Comparison of ENCODE assay signal across 20 cellular contexts in the genomic region with DNA sequence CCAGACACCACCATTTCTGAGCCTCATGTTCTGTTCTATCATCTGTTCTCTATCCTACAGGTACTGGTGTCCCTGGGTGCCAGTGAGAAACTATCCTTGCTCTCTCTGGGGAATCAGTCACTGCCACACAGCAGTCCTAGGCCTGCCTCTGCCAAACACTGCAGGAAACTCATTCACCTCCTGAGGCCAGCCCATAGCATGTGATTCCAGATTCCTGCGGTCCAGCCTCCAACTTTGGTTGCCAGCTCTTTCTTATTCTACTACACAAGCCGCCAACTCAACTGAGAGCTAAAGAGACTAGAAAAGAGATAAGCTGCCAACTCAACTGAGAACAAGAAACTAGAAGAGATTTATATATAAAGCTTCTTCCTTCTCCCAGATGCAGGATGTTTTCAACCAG.
"Had no signal": no experiment of that assay in that cellular context is flagged by ENCODE, and none has a peak within 500 bp of the region (broad histone marks: within the 10 kb centered on the region; RNA-seq: fewer than 3 reads in every experiment).

No MANE protein-coding gene starts in this region.

- H3K4me1 ChIP-seq: body of pancreas, right lobe of liver, stomach, suprapubic skin, tibial nerve had no signal

- H3K27me3 ChIP-seq: body of pancreas, right lobe of liver, stomach, suprapubic skin, tibial nerve had no signal

- H3K9me3 ChIP-seq: body of pancreas, right lobe of liver, stomach, suprapubic skin, tibial nerve had no signal

- H3K27me3 Mint-ChIP-seq: activated B cell treated with CpG ODN at 0.5 μM for 24 hours; activated CD4-positive, alpha-beta memory T cell treated with anti-CD3 and anti-CD28 coated beads for 36 hours had no signal

- H3K27ac Mint-ChIP-seq: activated B cell treated with CpG ODN at 0.5 μM for 24 hours; activated CD4-positive, alpha-beta memory T cell treated with anti-CD3 and anti-CD28 coated beads for 36 hours; T-helper 17 cell had no signal

- H3K4me3 ChIP-seq: body of pancreas, right lobe of liver, skin epidermis, stomach, suprapubic skin, tibial nerve had no signal

- H3K27ac ChIP-seq: body of pancreas, epithelial cell of prostate, right lobe of liver, stomach, suprapubic skin, tibial nerve had no signal

- H3K9me3 Mint-ChIP-seq: activated B cell treated with CpG ODN at 0.5 μM for 24 hours; activated CD4-positive, alpha-beta memory T cell treated with anti-CD3 and anti-CD28 coated beads for 36 hours; activated naive CD4-positive, alpha-beta T cell treated with anti-CD3 and anti-CD28 coated beads, Interleukin-2, amount 50 U/mL, for 72 hours had no signal

- H3K4me1 Mint-ChIP-seq: activated B cell treated with CpG ODN at 0.5 μM for 24 hours had no signal

- H3K4me3 Mint-ChIP-seq: activated B cell treated with CpG ODN at 0.5 μM for 24 hours; activated CD4-positive, alpha-beta memory T cell treated with anti-CD3 and anti-CD28 coated beads for 36 hours; T-helper 17 cell had no signal

- H3K36me3 Mint-ChIP-seq: activated naive CD4-positive, alpha-beta T cell treated with anti-CD3 and anti-CD28 coated beads, Interleukin-2, amount 50 U/mL, for 72 hours had no signal

- DNase-seq: activated B cell treated with CpG ODN at 0.5 μM for 24 hours; activated CD4-positive, alpha-beta memory T cell treated with anti-CD3 and anti-CD28 coated beads for 36 hours; activated CD4-positive, alpha-beta T cell treated with anti-CD3 and anti-CD28 coated beads for 4 hours; activated gamma-delta T cell treated with Interleukin-2 at 50 U/mL for 16 hours; activated T-cell treated with anti-CD3 and anti-CD28 coated beads for 4 hours; body of pancreas; foreskin fibroblast; kidney; occipital lobe; right lobe of liver; stimulated activated CD4-positive, alpha-beta T cell treated with anti-CD3 and anti-CD28 coated beads, Interleukin-1b, Interleukin-23, amount 100 ng/mL, for 48 hours; stomach; SW 1271; T-helper 17 cell had no signal

- ATAC-seq: activated naive CD4-positive, alpha-beta T cell treated with anti-CD3 and anti-CD28 coated beads, Interleukin-2, amount 50 U/mL, for 72 hours; body of pancreas; left lobe of liver; right lobe of liver; T-helper 17 cell had no signal
